20 cellular contexts compared by ENCODE assay signal in genomic region chr1:220483700-220484099, GRCh38. TPM values are rescaled to one million over a fixed set of nuclear protein-coding genes. Genes with fewer than 3 reads are reported as not detected.
DNase-seq lines count a peak whose midpoint lies in the region; ATAC-seq and TF ChIP-seq lines count a peak whose summit lies in the region.
"Had no signal": no experiment of that assay in that cellular context is flagged by ENCODE, and none has a peak within 500 bp of the region (broad histone marks: within the 10 kb centered on the region; RNA-seq: fewer than 3 reads in every experiment).

No MANE protein-coding gene starts in this region.

- DNase-seq in BJ (ENCODE audit: low read depth), result peak; percentile 87
- no peak for DNase-seq in coronary artery (ENCODE audit: low spot score)
- peak; percentile 27 for DNase-seq in left cardiac atrium
- no peak for DNase-seq in sciatic nerve (ENCODE audit: low spot score)
- DNase-seq in central memory CD4-positive, alpha-beta T cell, result no peak
- DNase-seq in NCI-H2196 (lab: John Stamatoyannopoulos, UW; ENCODE audit: unreplicated experiment), result no peak
- DNase-seq: activated CD4-positive, alpha-beta T cell treated with anti-CD3 and anti-CD28 coated beads for 1 hour; MV-4-11; NCI-H187; NCI-H345; NK-92 treated with Interleukin-12 subunit alpha and Interleukin-12 subunit beta, amount 100 ng/mL, for 24 hours; occipital lobe; RPMI8226; sigmoid colon had no signal

- peak overlapping the region; percentile 59 to 92 for H3K27ac ChIP-seq in coronary artery
- H3K27ac ChIP-seq: A549, KMS-11, sigmoid colon had no signal

- no peaks in the 10 kb centered on the region for H3K27me3 ChIP-seq in BJ (ENCODE audit: control insufficient read depth, insufficient read depth, low read length)
- H3K27me3 ChIP-seq: sigmoid colon had no signal

- POLR2A ChIA-PET in BJ (lab: Charles Lee), result interaction anchor here (0.6 kb wide), 1 partner anchor 250 kb away, joined by 3 read pairs; no protein-coding TSS in a partner anchor

- CTCF ChIA-PET in BJ (lab: Yijun Ruan, JAX), result interaction anchor here (0.9 to 1.2 kb wide), 3 partner anchors 14 to 188 kb away, joined by 3 to 4 read pairs (median 3); no protein-coding TSS in a partner anchor

- ATAC-seq in left cardiac atrium, result peak; percentile 27 to 78
- ATAC-seq in sciatic nerve, result peak; percentile 75
- no peak for ATAC-seq in HG03342 (IDR thresholded peaks at IDR 0.05; ENCODE audit: unreplicated experiment)
- ATAC-seq in GM21447 (IDR thresholded peaks at IDR 0.05; ENCODE audit: unreplicated experiment), result no peak
- ATAC-seq: A549; activated naive CD4-positive, alpha-beta T cell treated with anti-CD3 and anti-CD28 coated beads, Interleukin-2, amount 50 U/mL, for 72 hours had no signal

- no peaks in the 10 kb centered on the region for H3K36me3 ChIP-seq in BJ (ENCODE audit: control insufficient read depth, insufficient read depth, low read length)
- H3K36me3 ChIP-seq: sigmoid colon had no signal

- TF ChIP-seq CTCF in BJ (IDR thresholded peaks at IDR 0.05; ENCODE audit: insufficient read depth, low read depth, low read length), result no peak
- TF ChIP-seq CTCF in coronary artery (IDR thresholded peaks at IDR 0.05), result no peak

- intact Hi-C loops in left cardiac atrium (cut with DNase I), result no loop called here
- intact Hi-C loops in sciatic nerve (cut with DNase I), result no loop called here

- H3K4me3 ChIP-seq in BJ (ENCODE audit: low read depth, low read length) (no peak overlapping the region), coronary artery (peak overlapping the region; percentile 20)
- H3K4me3 ChIP-seq: A549, sigmoid colon had no signal

RNA-seq across cellular contexts. Expression of gene MARK1, which starts 44.2 kb away (rescaled TPM):
- 0.97 and 1.4 TPM in 2 replicates for polyA plus RNA-seq in BJ (2011; rRNA removed)
- polyA minus RNA-seq in BJ (2011; rRNA and poly(A)+ RNA removed), result 1.2 and 2.7 TPM in 2 replicates
- total RNA-seq in left cardiac atrium (10 to 100 TPM; 16.7 to 17.7 TPM), sciatic nerve (9.8 TPM)
- total RNA-seq: activated naive CD4-positive, alpha-beta T cell treated with anti-CD3 and anti-CD28 coated beads, Interleukin-2, amount 50 U/mL, for 72 hours had no signal
- polyA plus RNA-seq: CD14-positive monocyte had no signal

Comparison
In these comparisons a context has a peak if more than half of its experiments do, and no peak if none do; other contexts are left out.
1. DNase-seq: peak in BJ (single experiment) and left cardiac atrium (single experiment); none in coronary artery (single experiment), sciatic nerve (single experiment), central memory CD4-positive, alpha-beta T cell (single experiment) and NCI-H2196 (single experiment).
2. ATAC-seq: peak in left cardiac atrium (2 of 2) and sciatic nerve (single experiment); none in HG03342 (single experiment) and GM21447 (single experiment).